ENCODE assay signal across 8 cellular contexts in the genomic region with DNA sequence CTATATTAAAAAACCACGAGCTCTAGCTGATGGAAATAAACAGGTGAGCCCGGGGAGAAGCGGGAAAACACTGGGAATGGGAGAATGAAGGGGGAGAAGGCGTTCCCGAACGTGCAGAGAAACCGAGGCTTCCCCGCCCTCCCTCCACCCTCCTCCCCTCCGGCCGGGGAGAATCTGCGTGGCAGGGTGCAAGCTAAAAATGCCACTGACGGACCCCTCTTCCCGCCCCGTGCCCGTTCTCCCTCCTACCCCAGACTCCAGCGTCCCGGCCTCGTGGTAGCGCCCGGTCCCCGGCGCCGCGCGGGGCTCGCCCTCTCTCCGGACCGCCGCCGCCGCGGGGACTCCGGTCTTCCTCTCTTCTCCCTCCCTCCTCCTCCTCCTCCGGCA.
DNase-seq lines count a peak whose midpoint lies in the region; ATAC-seq and TF ChIP-seq lines count a peak whose summit lies in the region.

No MANE protein-coding gene starts in this region.

- CTCF ChIA-PET in PC-3 (lab: Charles Lee), result no interaction called here

- no peaks in the 10 kb centered on the region for H3K79me2 ChIP-seq in PC-3 (ENCODE audit: low read length)

- ATAC-seq in PC-3 (no peak), GM21423 (IDR thresholded peaks at IDR 0.05; ENCODE audit: unreplicated experiment) (no peak), HG03139 (IDR thresholded peaks at IDR 0.05; ENCODE audit: unreplicated experiment) (no peak)

- POLR2A ChIA-PET in PC-3 (lab: Charles Lee; ENCODE audit: unreplicated experiment), result no interaction called here

- H3K4me1 ChIP-seq in PC-3 (ENCODE audit: insufficient read depth, low read length), result peaks cover 8% of the 10 kb centered on the region; the same call in 1 of the 2 replicates
- H3K4me1 ChIP-seq in neutrophil (ENCODE audit: control insufficient read depth in 1 of 2, insufficient read depth in 1 of 2, low read depth in 1 of 2, low read length in 1 of 2), result peaks cover 42 to 51% of the 10 kb centered on the region in 2 experiments

- H3K27me3 ChIP-seq in PC-3 (ENCODE audit: low read length) (no peaks in the 10 kb centered on the region), neutrophil (no peaks in the 10 kb centered on the region)

- no peak for DNase-seq in T-helper 2 cell treated with Interferon-gamma antibody and Interleukin-4, amounts not matched to agents 5 μg/mL and 100 μg/mL, for 36 hours (ENCODE audit: low spot score)
- no peak for DNase-seq in T-helper 2 cell
- no peak for DNase-seq in PC-3
- DNase-seq in epithelial cell of proximal tubule (ENCODE audit: low read depth), result no peak
- no peak for DNase-seq in kidney glomerular epithelial cell (lab: John Stamatoyannopoulos, UW)

- H3K4me1 Mint-ChIP-seq in T-helper 2 cell treated with Interferon-gamma antibody and Interleukin-4, amounts not matched to agents 5 μg/mL and 100 μg/mL, for 36 hours (ENCODE audit: low read depth), result peaks cover 34% of the 10 kb centered on the region

- H3K27ac ChIP-seq in PC-3 (ENCODE audit: low read length), result no peak overlapping the region
- peak overlapping the region; percentile 100 for H3K27ac ChIP-seq in neutrophil

- H3K4me3 Mint-ChIP-seq in T-helper 2 cell treated with Interferon-gamma antibody and Interleukin-4, amounts not matched to agents 5 μg/mL and 100 μg/mL, for 36 hours, result peak overlapping the region; percentile 89

- H3K36me3 Mint-ChIP-seq in T-helper 2 cell treated with Interferon-gamma antibody and Interleukin-4, amounts not matched to agents 5 μg/mL and 100 μg/mL, for 36 hours (ENCODE audit: low read depth), result peaks cover 2% of the 10 kb centered on the region

- H3K27me3 Mint-ChIP-seq in T-helper 2 cell treated with Interferon-gamma antibody and Interleukin-4, amounts not matched to agents 5 μg/mL and 100 μg/mL, for 36 hours (ENCODE audit: low read depth), result peaks cover 9% of the 10 kb centered on the region

- H3F3A ChIP-seq in PC-3 (ENCODE audit: low read length, unreplicated experiment), result no peaks in the 10 kb centered on the region

- no peaks in the 10 kb centered on the region for H4K20me1 ChIP-seq in PC-3 (ENCODE audit: low read length)

- peak overlapping the region; percentile 88 for H3K4me3 ChIP-seq in PC-3 (ENCODE audit: low read length)
- peak overlapping the region; percentile 79 for H3K4me3 ChIP-seq in epithelial cell of proximal tubule (ENCODE audit: low read depth, low read length)
- peak overlapping the region; percentile 67 to 90 for H3K4me3 ChIP-seq in neutrophil (ENCODE audit: low read depth in 1 of 2, low read length in 1 of 2)

- no peak for TF ChIP-seq CTCF in PC-3 (conservative IDR thresholded peaks at IDR 0.05; ENCODE audit: low read depth, low read length)
- no peak for TF ChIP-seq CTCF in epithelial cell of proximal tubule (conservative IDR thresholded peaks at IDR 0.05; ENCODE audit: low read depth, low read length)
- TF ChIP-seq CTCF in neutrophil (IDR thresholded peaks at IDR 0.05), result no peak

- H3K9me3 Mint-ChIP-seq in T-helper 2 cell treated with Interferon-gamma antibody and Interleukin-4, amounts not matched to agents 5 μg/mL and 100 μg/mL, for 36 hours, result no peaks in the 10 kb centered on the region

- peak overlapping the region; percentile 91 for H3K4me2 ChIP-seq in PC-3 (ENCODE audit: low read length)

- no TSS peak for BruUV-seq in PC-3 (replicated peaks; lab: Mats Ljungman, UMichigan)

- H3K9ac ChIP-seq in PC-3 (ENCODE audit: low read length), result peak overlapping the region; percentile 38

- intact Hi-C loops in PC-3 (cut with micrococcal nuclease), result loop anchor here (5.0 to 10.0 kb wide), 2 partner anchors 356 to 1178 kb away; a partner anchor contains a TSS

- peak overlapping the region; percentile 96 for H2AFZ ChIP-seq in PC-3 (ENCODE audit: low read length)

- H3K9me2 ChIP-seq in PC-3 (replicated peaks; ENCODE audit: low read length), result no peaks in the 10 kb centered on the region

- H3K9me3 ChIP-seq in PC-3 (ENCODE audit: low read length) (no peaks in the 10 kb centered on the region), neutrophil (no peaks in the 10 kb centered on the region)

- H3K36me3 ChIP-seq in PC-3 (ENCODE audit: low read depth, low read length) (no peaks in the 10 kb centered on the region), neutrophil (peaks cover 14% of the 10 kb centered on the region)

- H3K27ac Mint-ChIP-seq in T-helper 2 cell treated with Interferon-gamma antibody and Interleukin-4, amounts not matched to agents 5 μg/mL and 100 μg/mL, for 36 hours, result peak overlapping the region; percentile 82
